Comparison of ENCODE assay signal across 8 cellular contexts in genomic region chr16:85687651-85688471, GRCh38. TPM values are rescaled to one million over a fixed set of nuclear protein-coding genes. Genes with fewer than 3 reads are reported as not detected.
A peak's percentile ranks its signal among the peaks of the same experiment; 100 is the strongest.
DNase-seq lines count a peak whose midpoint lies in the region; ATAC-seq and TF ChIP-seq lines count a peak whose summit lies in the region.

No MANE protein-coding gene starts in this region.

- peaks cover 3% of the 10 kb centered on the region for H3K27me3 ChIP-seq in CD8-positive, alpha-beta memory T cell (ENCODE audit: insufficient read depth, low read length, poor library complexity, severe bottlenecking)
- no peaks in the 10 kb centered on the region for H3K27me3 ChIP-seq in effector memory CD4-positive, alpha-beta T cell (replicated peaks; ENCODE audit: control insufficient read depth, insufficient read depth, low read length, poor library complexity, severe bottlenecking)

- H3K27ac ChIP-seq in CD8-positive, alpha-beta memory T cell (ENCODE audit: low read depth, low read length), result peak overlapping the region; percentile 16
- no peak overlapping the region for H3K27ac ChIP-seq in effector memory CD4-positive, alpha-beta T cell (ENCODE audit: insufficient read depth, low read length, poor library complexity, severe bottlenecking)

- no peak overlapping the region for H3K4me3 ChIP-seq in CD8-positive, alpha-beta memory T cell (ENCODE audit: low read length)
- peak overlapping the region; percentile 71 for H3K4me3 ChIP-seq in effector memory CD4-positive, alpha-beta T cell (ENCODE audit: insufficient read depth, low read depth, low read length, poor library complexity, severe bottlenecking)

- POLR2A ChIA-PET in CD8-positive, alpha-beta memory T cell (lab: Charles Lee), result interaction anchor here (0.8 kb wide), 1 partner anchor 47 kb away, joined by 3 read pairs; no protein-coding TSS in a partner anchor

- no peak for TF ChIP-seq CTCF in osteocyte (IDR thresholded peaks at IDR 0.05)

- no peaks in the 10 kb centered on the region for H3K9me3 ChIP-seq in CD8-positive, alpha-beta memory T cell (ENCODE audit: low read length)
- H3K9me3 ChIP-seq in effector memory CD4-positive, alpha-beta T cell (ENCODE audit: control insufficient read depth, low read length), result no peaks in the 10 kb centered on the region

- peaks cover 0 to 3% of the 10 kb centered on the region in 2 donors for H3K27me3 Mint-ChIP-seq in CD8-positive, alpha-beta memory T cell
- H3K27me3 Mint-ChIP-seq in osteocyte (ENCODE audit: unreplicated experiment), result peaks cover 7% of the 10 kb centered on the region

- H3K36me3 ChIP-seq in CD8-positive, alpha-beta memory T cell (ENCODE audit: insufficient read depth, low read length), result no peaks in the 10 kb centered on the region
- H3K36me3 ChIP-seq in effector memory CD4-positive, alpha-beta T cell (ENCODE audit: control insufficient read depth, insufficient read depth, low read length), result no peaks in the 10 kb centered on the region

- no peak for ATAC-seq in HG03457 (IDR thresholded peaks at IDR 0.05; ENCODE audit: unreplicated experiment)

- peak overlapping the region; percentile 73 to 91 (median 77) for H3K4me3 Mint-ChIP-seq in CD8-positive, alpha-beta memory T cell
- H3K4me3 Mint-ChIP-seq in osteocyte (ENCODE audit: unreplicated experiment), result peak overlapping the region; percentile 73

- no peaks in the 10 kb centered on the region for H3K9me3 Mint-ChIP-seq in CD8-positive, alpha-beta memory T cell
- H3K9me3 Mint-ChIP-seq in osteocyte (ENCODE audit: unreplicated experiment), result no peaks in the 10 kb centered on the region

- peaks cover 4% of the 10 kb centered on the region for H3K4me1 ChIP-seq in CD8-positive, alpha-beta memory T cell (ENCODE audit: insufficient read depth, low read length)
- peaks cover 9% of the 10 kb centered on the region for H3K4me1 ChIP-seq in effector memory CD4-positive, alpha-beta T cell (ENCODE audit: control insufficient read depth, insufficient read depth, low read length, poor library complexity, severe bottlenecking)

- no peak for DNase-seq in CD8-positive, alpha-beta memory T cell
- DNase-seq in NCI-H526 treated with DMSO at 0.1 percent for 48 hours (lab: John Stamatoyannopoulos, UW) (peak; percentile 60), osteocyte (ENCODE audit: extremely low spot score, unreplicated experiment) (no peak), NCI-H187 (lab: John Stamatoyannopoulos, UW) (no peak), NCI-H345 treated with DMSO at 0.1 percent for 48 hours (lab: John Stamatoyannopoulos, UW; ENCODE audit: unreplicated experiment) (no peak), GM19238 (ENCODE audit: insufficient read length, low spot score) (no peak)
- DNase-seq in effector memory CD4-positive, alpha-beta T cell, result no peak

- CTCF ChIA-PET in CD8-positive, alpha-beta memory T cell (lab: Charles Lee), result no interaction called here

- no peak overlapping the region for H3K27ac Mint-ChIP-seq in CD8-positive, alpha-beta memory T cell
- no peak overlapping the region for H3K27ac Mint-ChIP-seq in osteocyte (ENCODE audit: unreplicated experiment)

- H3K4me1 Mint-ChIP-seq in CD8-positive, alpha-beta memory T cell, result peaks cover 2 to 7% (median 7%) of the 10 kb centered on the region in 3 donors
- peaks cover 14% of the 10 kb centered on the region for H3K4me1 Mint-ChIP-seq in osteocyte (ENCODE audit: unreplicated experiment)

- H3K36me3 Mint-ChIP-seq in CD8-positive, alpha-beta memory T cell, result no peaks in the 10 kb centered on the region
- H3K36me3 Mint-ChIP-seq in osteocyte (ENCODE audit: unreplicated experiment), result no peaks in the 10 kb centered on the region

RNA-seq across cellular contexts. Expression of gene GINS2, which starts 0.9 kb away (rescaled TPM):
- total RNA-seq in CD8-positive, alpha-beta memory T cell, result 10 to 100 TPM; 68.6 to 68.7 TPM
- polyA plus RNA-seq in CD8-positive, alpha-beta memory T cell, result 0.09 TPM
- total RNA-seq in osteocyte, result 4.2 and 5.7 TPM in 2 replicates

Comparison
In these comparisons a context has a peak if more than half of its experiments do, and no peak if none do; other contexts are left out.
1. RNA of gene GINS2, which starts 0.9 kb away (total RNA-seq): 68.6 to 68.7 TPM in CD8-positive, alpha-beta memory T cell; 4.2 to 5.7 TPM in osteocyte; every median in the first group is over 10 times any median in the second.